ENCODE assay signal across 22 cellular contexts in the genomic region with DNA sequence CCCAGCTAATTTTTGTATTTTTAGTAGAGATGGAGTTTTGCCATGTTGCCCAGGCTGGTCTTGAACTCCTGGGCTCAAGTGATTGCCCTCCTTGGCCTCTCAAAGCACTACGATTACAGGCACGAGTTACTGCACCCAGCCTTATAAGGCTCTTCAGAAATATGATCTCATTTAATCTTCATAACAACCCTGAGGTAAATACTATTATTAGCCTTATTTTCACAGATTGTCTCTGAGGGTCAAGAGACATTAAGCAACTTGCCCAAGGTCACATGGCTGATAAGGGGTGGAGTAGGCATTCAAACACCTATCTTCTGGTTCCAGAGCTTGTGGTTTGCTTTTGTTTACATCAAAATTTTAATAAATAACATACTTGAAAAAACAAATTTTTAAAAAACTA. TPM values are rescaled to one million over a fixed set of nuclear protein-coding genes. Genes with fewer than 3 reads are reported as not detected.
A peak's percentile ranks its signal among the peaks of the same experiment; 100 is the strongest.
DNase-seq lines count a peak whose midpoint lies in the region; TF ChIP-seq lines count a peak whose summit lies in the region.
"Had no signal": no experiment of that assay in that cellular context is flagged by ENCODE, and none has a peak within 500 bp of the region (broad histone marks: within the 10 kb centered on the region; RNA-seq: fewer than 3 reads in every experiment).

No MANE protein-coding gene starts in this region.

- H3K27me3 ChIP-seq in left ventricle myocardium inferior (ENCODE audit: low read depth) (no peaks in the 10 kb centered on the region), skeletal muscle tissue (ENCODE audit: control insufficient read depth in 3 of 3, insufficient read depth in 3 of 3, low read length in 3 of 3) (no peaks in the 10 kb centered on the region)
- H3K27me3 ChIP-seq: BLaER1 had no signal

- TF ChIP-seq CTCF in left ventricle myocardium inferior (IDR thresholded peaks at IDR 0.05; ENCODE audit: borderline replicate concordance) = no peak

- H3K4me1 ChIP-seq in left ventricle myocardium inferior = peaks cover 55% of the 10 kb centered on the region
- H3K4me1 ChIP-seq in skeletal muscle tissue (ENCODE audit: control insufficient read depth in 3 of 3, insufficient read depth in 3 of 3, low read length in 3 of 3) = peaks cover 15 to 59% (median 37%) of the 10 kb centered on the region in 3 donors

- H3K27ac ChIP-seq in left ventricle myocardium inferior (replicated peaks) (peak overlapping the region; percentile 10), skeletal muscle tissue (ENCODE audit: low read depth, low read length) (peak overlapping the region; percentile 36)
- H3K27ac ChIP-seq: BLaER1, C4-2B, GM23248 had no signal

- no peak for TF ChIP-seq POLR2A in erythroblast (IDR thresholded peaks at IDR 0.05; ENCODE audit: low read length)

- no peak overlapping the region for H3K4me3 ChIP-seq in left ventricle myocardium inferior
- no peak overlapping the region for H3K4me3 ChIP-seq in skeletal muscle tissue (ENCODE audit: low read length in 3 of 3)
- H3K4me3 ChIP-seq: BLaER1, GM23248 had no signal

- H3K36me3 ChIP-seq in left ventricle myocardium inferior (peaks cover 45% of the 10 kb centered on the region), skeletal muscle tissue (ENCODE audit: control insufficient read depth in 3 of 3, insufficient read depth in 3 of 3, low read length in 3 of 3) (peaks cover 14 to 21% (median 14%) of the 10 kb centered on the region in 3 donors)

- intact Hi-C loops in left ventricle myocardium inferior (cut with micrococcal nuclease) (no loop called here), cardiac septum (cut with DNase I) (no loop called here)

- DNase-seq in left ventricle myocardium inferior = no peak
- no peak for DNase-seq in cardiac septum (ENCODE audit: low spot score)
- peak; percentile 60 for DNase-seq in amniotic epithelial cell (ENCODE audit: low read depth)
- DNase-seq in erythroblast (lab: John Stamatoyannopoulos, UW) = peak; percentile 42 to 68
- DNase-seq in AML-193 (lab: John Stamatoyannopoulos, UW) = no peak
- DNase-seq in NCI-H774 (lab: John Stamatoyannopoulos, UW) = no peak
- no peak for DNase-seq in NCI-H69 (lab: John Stamatoyannopoulos, UW)
- DNase-seq: Caco-2; CD4-positive, CD25-positive, alpha-beta regulatory T cell; CD8-positive, alpha-beta T cell; DMS153; DND-41; GM23248; H7; HCEC 1CT had no signal

- no peaks in the 10 kb centered on the region for H3K9me3 ChIP-seq in left ventricle myocardium inferior (replicated peaks)
- H3K9me3 ChIP-seq in skeletal muscle tissue (ENCODE audit: control insufficient read depth in 3 of 3, low read length in 3 of 3) = no peaks in the 10 kb centered on the region
- H3K9me3 ChIP-seq: BLaER1, Caco-2 had no signal

- no peak overlapping the region for H3K9ac ChIP-seq in skeletal muscle tissue (ENCODE audit: low read depth in 1 of 3, low read length in 3 of 3)
- H3K9ac ChIP-seq: BLaER1, GM23248 had no signal

RNA-seq across cellular contexts. Expression of a gene that starts 5.2 kb away (rescaled TPM):
- total RNA-seq in left ventricle myocardium inferior (104 TPM), cardiac septum (80.4 TPM), skeletal muscle tissue (41.8 TPM)

RNA-seq across cellular contexts. Expression of a gene that starts 14.2 kb away (rescaled TPM):
- total RNA-seq in left ventricle myocardium inferior (1.4 TPM), cardiac septum (1.00 TPM), skeletal muscle tissue (18.8 TPM)
- total RNA-seq: GM23248 had no signal

RNA-seq across cellular contexts. Expression of a gene that starts 35.3 kb away (rescaled TPM):
- total RNA-seq in left ventricle myocardium inferior (not detected), cardiac septum (not detected), skeletal muscle tissue (not detected)
- total RNA-seq: A172, A673, B cell, Caco-2, GM23248, H1, H7 had no signal

RNA-seq across cellular contexts. Expression of a gene that starts 41.9 kb away (rescaled TPM):
- total RNA-seq in left ventricle myocardium inferior (0.44 TPM), cardiac septum (0.16 TPM), skeletal muscle tissue (0.52 TPM)

RNA-seq across cellular contexts. Expression of a gene that starts 47.2 kb away (rescaled TPM):
- total RNA-seq in left ventricle myocardium inferior = 38.5 TPM
- 63.8 TPM for total RNA-seq in cardiac septum
- total RNA-seq in skeletal muscle tissue = 26.1 TPM

Comparison
In these comparisons a context has a peak if more than half of its experiments do, and no peak if none do; other contexts are left out.
1. DNase-seq: peak in amniotic epithelial cell (single experiment) and erythroblast (2 of 2); none in left ventricle myocardium inferior (single experiment), cardiac septum (single experiment), AML-193 (0 of 2), NCI-H774 (single experiment) and NCI-H69 (single experiment).